ENCODE assay signal across 27 cellular contexts in the genomic region with DNA sequence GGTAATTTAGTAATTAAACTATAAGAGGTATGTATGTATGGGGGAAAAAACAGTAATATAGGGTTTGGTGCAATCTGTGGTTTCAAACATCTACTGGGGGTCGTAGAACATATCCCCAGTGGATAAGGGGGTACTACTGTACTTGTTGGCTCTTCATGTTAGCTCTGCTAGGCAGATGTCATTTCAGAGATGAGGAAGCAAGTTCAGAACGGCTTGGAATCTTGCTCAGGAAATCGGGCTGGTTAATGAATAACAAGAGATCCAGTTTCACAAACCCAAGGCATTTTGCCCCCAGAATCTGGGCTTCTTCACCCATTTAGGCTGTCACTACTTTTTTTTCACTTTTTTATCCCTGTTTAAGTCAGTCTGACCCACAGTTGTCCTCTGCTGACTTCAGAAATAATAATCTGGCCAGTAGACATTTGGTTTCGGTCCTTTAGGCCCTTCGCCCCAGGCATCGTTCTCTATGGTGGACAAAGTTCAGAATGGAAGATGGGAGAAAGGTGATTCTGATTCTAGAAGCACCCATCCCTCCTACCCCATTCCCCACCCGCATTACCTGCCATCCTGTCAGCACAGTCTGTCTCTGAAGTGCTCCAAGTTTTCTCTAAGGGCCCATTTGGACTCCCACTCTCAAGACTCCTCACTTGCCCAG. TPM values are rescaled to one million over a fixed set of nuclear protein-coding genes. Genes with fewer than 3 reads are reported as not detected.
DNase-seq lines count a peak whose midpoint lies in the region; ATAC-seq, FAIRE-seq and TF ChIP-seq lines count a peak whose summit lies in the region.
"Had no signal": no experiment of that assay in that cellular context is flagged by ENCODE, and none has a peak within 500 bp of the region (broad histone marks: within the 10 kb centered on the region; RNA-seq: fewer than 3 reads in every experiment).

No MANE protein-coding gene starts in this region.

- peak; percentile 14 for DNase-seq in DMS53 treated with DMSO at 0.1 percent for 48 hours (lab: John Stamatoyannopoulos, UW; ENCODE audit: unreplicated experiment)
- no peak for DNase-seq in epithelial cell of proximal tubule (ENCODE audit: low read depth)
- DNase-seq in small intestine: peak; percentile 67
- no peak for DNase-seq in natural killer cell
- DNase-seq in activated gamma-delta T cell treated with Interleukin-2 at 50 U/mL for 16 hours: no peak
- DNase-seq: activated CD4-positive, alpha-beta memory T cell treated with anti-CD3 and anti-CD28 coated beads, Interleukin-2, amount 10 ng/mL, durations not matched to agents 7 days and 5 days; activated CD4-positive, CD25-positive, alpha-beta regulatory T cell treated with anti-CD3 and anti-CD28 coated beads, Interleukin-2, amount 50 U/mL, for 72 hours; activated naive CD8-positive, alpha-beta T cell treated with anti-CD3 and anti-CD28 coated beads for 36 hours; central memory CD4-positive, alpha-beta T cell; foreskin keratinocyte; IMR-90; lower lobe of right lung; NCI-H1092 treated with DMSO at 0.1 percent for 48 hours; NCI-H187 treated with DMSO at 0.1 percent for 48 hours; NCI-H526; Peyer's patch; retina; SJCRH30; stimulated activated CD4-positive, alpha-beta T cell treated with anti-CD3 and anti-CD28 coated beads, Interleukin-4, amount 100 ng/mL, for 1 hour; stimulated activated naive CD4-positive, alpha-beta T cell; T-cell had no signal

- peaks cover 8 to 12% of the 10 kb centered on the region in 2 donors for H3K4me1 Mint-ChIP-seq in natural killer cell
- H3K4me1 Mint-ChIP-seq: GM23338 had no signal

- H3K4me3 ChIP-seq in epithelial cell of proximal tubule (ENCODE audit: low read depth, low read length) (peak overlapping the region; percentile 4), mucosa of rectum (ENCODE audit: low read length in 2 of 2) (peak overlapping the region in 1 of 2 donors; percentile 42), small intestine (ENCODE audit: low read depth in 1 of 2, low read length in 2 of 2) (no peak overlapping the region)
- H3K4me3 ChIP-seq: ascending aorta, GM23338, lower lobe of right lung, Peyer's patch, SJCRH30 had no signal

- intact Hi-C loops in natural killer cell (cut with micrococcal nuclease): no loop called here

- TF ChIP-seq CTCF in epithelial cell of proximal tubule (conservative IDR thresholded peaks at IDR 0.05; ENCODE audit: low read depth, low read length) (no peak), natural killer cell (IDR thresholded peaks at IDR 0.05) (no peak)

- H3K36me3 Mint-ChIP-seq in natural killer cell: no peaks in the 10 kb centered on the region
- H3K36me3 Mint-ChIP-seq: activated naive CD8-positive, alpha-beta T cell treated with anti-CD3 and anti-CD28 coated beads for 36 hours; T-cell had no signal

- no peaks in the 10 kb centered on the region for H3K27me3 Mint-ChIP-seq in natural killer cell (ENCODE audit: low read depth in 2 of 2)
- H3K27me3 Mint-ChIP-seq: activated CD4-positive, alpha-beta memory T cell treated with anti-CD3 and anti-CD28 coated beads, Interleukin-2, amount 10 ng/mL, durations not matched to agents 7 days and 5 days had no signal

- H3K9me3 ChIP-seq in mucosa of rectum (ENCODE audit: control insufficient read depth in 2 of 2, low read length in 2 of 2): no peaks in the 10 kb centered on the region
- H3K9me3 ChIP-seq in small intestine (ENCODE audit: control insufficient read depth, low read depth): no peaks in the 10 kb centered on the region
- H3K9me3 ChIP-seq: ascending aorta, lower lobe of right lung, Peyer's patch, SJCRH30 had no signal

- peak overlapping the region; percentile 39 to 66 for H3K27ac ChIP-seq in mucosa of rectum (ENCODE audit: low read depth in 2 of 2, low read length in 2 of 2)
- peak overlapping the region; percentile 8 to 77 for H3K27ac ChIP-seq in small intestine (ENCODE audit: low read depth in 1 of 2, low read length in 1 of 2)
- H3K27ac ChIP-seq: ascending aorta, foreskin keratinocyte, lower lobe of right lung, SJCRH30 had no signal

- FAIRE-seq in small intestine (lab: Jason Lieb, UNC): no peak

- no peak for ATAC-seq in natural killer cell
- no peak for ATAC-seq in GM18867 (IDR thresholded peaks at IDR 0.05; ENCODE audit: unreplicated experiment)
- ATAC-seq in GM19395 (IDR thresholded peaks at IDR 0.05; ENCODE audit: unreplicated experiment): no peak
- ATAC-seq: foreskin keratinocyte, GM23338, lower lobe of right lung, T-cell had no signal

- no peak overlapping the region for H3K27ac Mint-ChIP-seq in natural killer cell
- H3K27ac Mint-ChIP-seq: activated CD4-positive, alpha-beta memory T cell treated with anti-CD3 and anti-CD28 coated beads, Interleukin-2, amount 10 ng/mL, durations not matched to agents 7 days and 5 days; activated naive CD8-positive, alpha-beta T cell treated with anti-CD3 and anti-CD28 coated beads for 36 hours; GM23338; T-cell had no signal

- 15 to 56% (median 37%) methylated on average over 7 of the region's 7 CpGs for WGBS in small intestine, 3 donors

- H3K9ac ChIP-seq in mucosa of rectum (ENCODE audit: low read depth in 1 of 2, low read length in 2 of 2): peak overlapping the region in 1 of 2 donors; percentile 36

- peaks cover 0 to 22% of the 10 kb centered on the region in 2 donors for H3K36me3 ChIP-seq in mucosa of rectum (ENCODE audit: control insufficient read depth in 2 of 2, insufficient read depth in 2 of 2, low read length in 2 of 2)
- no peaks in the 10 kb centered on the region for H3K36me3 ChIP-seq in small intestine (ENCODE audit: control insufficient read depth in 2 of 2, insufficient read depth in 2 of 2, low read length in 2 of 2)
- H3K36me3 ChIP-seq: SJCRH30 had no signal

- no peak overlapping the region for H3K4me3 Mint-ChIP-seq in natural killer cell
- H3K4me3 Mint-ChIP-seq: activated CD4-positive, alpha-beta memory T cell treated with anti-CD3 and anti-CD28 coated beads, Interleukin-2, amount 10 ng/mL, durations not matched to agents 7 days and 5 days; activated naive CD8-positive, alpha-beta T cell treated with anti-CD3 and anti-CD28 coated beads for 36 hours; CD14-positive monocyte; GM23338; T-cell had no signal

- H3K4me1 ChIP-seq in mucosa of rectum (ENCODE audit: control insufficient read depth in 2 of 2, insufficient read depth in 2 of 2, low read length in 2 of 2) (peaks cover 12 to 18% of the 10 kb centered on the region in 2 donors), small intestine (ENCODE audit: control insufficient read depth in 2 of 2, insufficient read depth in 1 of 2, low read depth in 1 of 2, low read length in 1 of 2) (peaks cover 0 to 3% of the 10 kb centered on the region in 2 donors)
- H3K4me1 ChIP-seq: foreskin keratinocyte, SJCRH30 had no signal

- no peaks in the 10 kb centered on the region for H3K27me3 ChIP-seq in mucosa of rectum (ENCODE audit: control insufficient read depth in 2 of 2, insufficient read depth in 2 of 2, low read length in 2 of 2)
- H3K27me3 ChIP-seq in small intestine (ENCODE audit: control insufficient read depth in 2 of 2, insufficient read depth in 2 of 2, low read length in 2 of 2): no peaks in the 10 kb centered on the region
- H3K27me3 ChIP-seq: ascending aorta, foreskin keratinocyte, Peyer's patch, SJCRH30 had no signal

- H3K9me3 Mint-ChIP-seq in natural killer cell: no peaks in the 10 kb centered on the region
- H3K9me3 Mint-ChIP-seq: activated CD4-positive, alpha-beta memory T cell treated with anti-CD3 and anti-CD28 coated beads, Interleukin-2, amount 10 ng/mL, durations not matched to agents 7 days and 5 days; activated naive CD8-positive, alpha-beta T cell treated with anti-CD3 and anti-CD28 coated beads for 36 hours; CD14-positive monocyte; GM23338; T-cell had no signal

RNA-seq across cellular contexts. Expression of a gene that starts 4.5 kb away (rescaled TPM):
- total RNA-seq in epithelial cell of proximal tubule (12.9 and 15.7 TPM in 2 replicates), natural killer cell (10 to 100 TPM; 11.0 to 15.9 (median 14.6) TPM)
- polyA plus RNA-seq in small intestine: 10 to 100 TPM in 2 of 3 donors, 1 to 10 TPM in 1; 7.3 to 13.9 (median 13.4) TPM

RNA-seq across cellular contexts. Expression of a gene that starts 19.3 kb away (rescaled TPM):
- total RNA-seq in epithelial cell of proximal tubule: 0.94 and 3.1 TPM in 2 replicates
- 1 to 10 TPM; 1.1 to 1.8 (median 1.3) TPM for polyA plus RNA-seq in small intestine
- total RNA-seq in natural killer cell: 1 to 10 TPM; 4.4 to 5.5 (median 5.5) TPM

RNA-seq across cellular contexts. Expression of a gene that starts 27.7 kb away (rescaled TPM):
- total RNA-seq in epithelial cell of proximal tubule (50.1 and 61.5 TPM in 2 replicates), natural killer cell (10 to 100 TPM; 69.4 to 80.0 (median 78.2) TPM)
- polyA plus RNA-seq in small intestine: 10 to 100 TPM; 45.8 to 49.4 (median 47.5) TPM

RNA-seq across cellular contexts. Expression of a gene that starts 34.9 kb away (rescaled TPM):
- total RNA-seq in epithelial cell of proximal tubule: 62.0 and 81.2 TPM in 2 replicates
- 10 to 100 TPM in 1 of 3 donors, 1 to 10 TPM in 2; 7.6 to 20.8 (median 9.7) TPM for polyA plus RNA-seq in small intestine
- 10 to 100 TPM; 19.5 to 27.3 (median 27.3) TPM for total RNA-seq in natural killer cell

RNA-seq across cellular contexts. Expression of a gene that starts 35.7 kb away (rescaled TPM):
- total RNA-seq in epithelial cell of proximal tubule: 1.4 and 3.7 TPM in 2 replicates
- polyA plus RNA-seq in small intestine: 1 to 10 TPM; 1.8 to 3.1 (median 2.2) TPM
- total RNA-seq in natural killer cell: under 1 TPM in 1 of 3 donors, not detected in 2; 0.35 TPM
- total RNA-seq: ascending aorta had no signal

Comparison
In these comparisons a context has a peak if more than half of its experiments do, and no peak if none do; other contexts are left out.
1. DNase-seq: peak in DMS53 treated with DMSO at 0.1 percent for 48 hours (single experiment) and small intestine (single experiment); none in epithelial cell of proximal tubule (single experiment), natural killer cell (single experiment) and activated gamma-delta T cell treated with Interleukin-2 at 50 U/mL for 16 hours (single experiment).